ENCODE assay signal across 28 cellular contexts in the genomic region with DNA sequence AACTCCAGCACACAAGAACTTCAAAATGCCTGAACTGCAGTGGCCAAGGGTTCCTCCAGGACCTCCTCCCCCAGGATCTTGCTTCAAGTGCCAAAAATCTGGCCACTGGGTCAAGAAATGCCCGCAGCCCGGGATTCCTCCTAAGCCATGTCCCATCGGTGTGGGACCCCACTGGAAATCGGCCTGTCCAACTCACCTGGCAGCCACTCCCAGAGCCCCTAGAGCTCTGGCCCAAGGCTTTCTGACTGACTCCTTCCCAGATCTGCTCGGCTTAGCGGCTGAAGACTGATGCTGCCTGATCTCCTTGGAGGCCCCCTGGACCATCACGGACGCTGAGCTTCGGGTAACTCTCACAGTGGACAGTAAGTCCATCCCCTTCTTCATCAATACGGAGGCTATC.
"Had no signal": no experiment of that assay in that cellular context is flagged by ENCODE, and none has a peak within 500 bp of the region (broad histone marks: within the 10 kb centered on the region; RNA-seq: fewer than 3 reads in every experiment).

No MANE protein-coding gene starts in this region.

- FAIRE-seq: colon, endometrium, endothelial cell of umbilical vein, frontal cortex had no signal

- H3K27me3 ChIP-seq: colonic mucosa, dorsolateral prefrontal cortex, esophagus muscularis mucosa, esophagus squamous epithelium, foreskin keratinocyte, gastrocnemius medialis, gastroesophageal sphincter, heart left ventricle, heart right ventricle had no signal

- H3K4me1 ChIP-seq: colonic mucosa, esophagus muscularis mucosa, esophagus squamous epithelium, gastrocnemius medialis, gastroesophageal sphincter, heart left ventricle, heart right ventricle had no signal

- ATAC-seq: effector memory CD8-positive, alpha-beta T cell; esophagus mucosa; foreskin keratinocyte; gastrocnemius medialis; gastroesophageal sphincter; heart left ventricle; heart right ventricle had no signal

- H3K36me3 ChIP-seq: colonic mucosa, esophagus muscularis mucosa, esophagus squamous epithelium, gastrocnemius medialis, gastroesophageal sphincter, heart left ventricle, heart right ventricle had no signal

- H3K9me3 ChIP-seq: colonic mucosa, esophagus squamous epithelium, gastrocnemius medialis had no signal

- H3K4me3 ChIP-seq: colonic mucosa, coronary artery, dorsolateral prefrontal cortex, esophagus muscularis mucosa, esophagus squamous epithelium, gastrocnemius medialis, gastroesophageal sphincter, heart left ventricle, heart right ventricle had no signal

- DNase-seq: colonic mucosa; cortex of kidney; dermis blood vessel endothelial cell; dorsolateral prefrontal cortex; effector CD4-positive, alpha-beta T cell; effector CD8-positive, alpha-beta T cell; effector memory CD4-positive, alpha-beta T cell; effector memory CD8-positive, alpha-beta T cell; endodermal cell; erythroblast; esophagus squamous epithelium; foreskin fibroblast; foreskin keratinocyte; foreskin melanocyte; gastrocnemius medialis; glutamatergic neuron; head of caudate nucleus; heart right ventricle had no signal

- H3K27ac ChIP-seq: colonic mucosa, coronary artery, dorsolateral prefrontal cortex, epithelial cell of prostate, esophagus muscularis mucosa, esophagus squamous epithelium, foreskin keratinocyte, gastrocnemius medialis, gastroesophageal sphincter, heart left ventricle, heart right ventricle had no signal
